21 cellular contexts compared by ENCODE assay signal in genomic region chr9:99576002-99576401, GRCh38.
A peak's percentile ranks its signal among the peaks of the same experiment; 100 is the strongest.
DNase-seq lines count a peak whose midpoint lies in the region; ATAC-seq, FAIRE-seq and TF ChIP-seq lines count a peak whose summit lies in the region.
"Had no signal": no experiment of that assay in that cellular context is flagged by ENCODE, and none has a peak within 500 bp of the region (broad histone marks: within the 10 kb centered on the region; RNA-seq: fewer than 3 reads in every experiment).

No MANE protein-coding gene starts in this region.

- H3K14ac ChIP-seq in H1 (ENCODE audit: insufficient read length): no peak overlapping the region

- no peaks in the 10 kb centered on the region for H3K27me3 ChIP-seq in H1 (replicated peaks in 1 of 4; ENCODE audit: control insufficient read depth in 3 of 4, extremely low read depth in 1 of 4, insufficient read depth in 3 of 4, low read length in 3 of 4)
- no peaks in the 10 kb centered on the region for H3K27me3 ChIP-seq in foreskin keratinocyte
- H3K27me3 ChIP-seq: SJSA1 had no signal

- H3K4me2 ChIP-seq in A549 (no peak overlapping the region), H1 (ENCODE audit: insufficient read depth in 1 of 2, low read depth in 2 of 2, low read length in 2 of 2) (no peak overlapping the region)
- H3K4me2 ChIP-seq: PC-9 had no signal

- DNase-seq in A549 (ENCODE audit: low read depth in 1 of 2, low spot score in 1 of 2): peak in 1 of 2 experiments; percentile 10
- peak; percentile 8 for DNase-seq in H54 (ENCODE audit: insufficient read length, low spot score)
- DNase-seq in H1 (ENCODE audit: low read depth in 1 of 2, low spot score in 2 of 2): no peak
- DNase-seq in NCI-H526 treated with DMSO at 0.1 percent for 48 hours (lab: John Stamatoyannopoulos, UW): no peak
- no peak for DNase-seq in foreskin keratinocyte
- DNase-seq: 8988T, C1 segment of cervical spinal cord, DND-41, GF-D8, Kasumi-1, NCI-H1417 treated with DMSO at 0.1 percent for 48 hours, NCI-H1930, NCI-H2171, NCI-H446, NCI-H748 treated with DMSO at 0.1 percent for 48 hours, SW 1271 had no signal

- no peak for TF ChIP-seq CTCF in A549 (IDR thresholded peaks at IDR 0.05)
- peak; percentile 28; the same call in 1 of the 2 replicates for TF ChIP-seq CTCF in LNCAP (IDR thresholded peaks at IDR 0.05)
- peak in 2 of 3 experiments; percentile 10 to 22; a peak in 2 of 4 replicates for TF ChIP-seq CTCF in H1 (IDR thresholded peaks at IDR 0.05; ENCODE audit: control extremely low read depth in 1 of 3, insufficient read depth in 1 of 3, low read depth in 1 of 3, low read length in 3 of 3)
- TF ChIP-seq CTCF in foreskin keratinocyte (conservative IDR thresholded peaks at IDR 0.05): no peak

- no peaks in the 10 kb centered on the region for H3K79me1 ChIP-seq in H1 (ENCODE audit: low read depth, low read length)

- H4K8ac ChIP-seq in H1 (ENCODE audit: extremely low read depth, insufficient read depth, low read length): no peak overlapping the region

- 25% methylated on average over 3 of the region's 4 CpGs for WGBS in A549 (ENCODE audit: missing lambda C conversion rate)
- WGBS in H1 (ENCODE audit: extremely low coverage in 1 of 2, insufficient coverage in 1 of 2, insufficient read length in 1 of 2, insufficient replicate concordance in 2 of 2, low coverage in 1 of 2, low lambda C conversion rate in 2 of 2, missing lambda C conversion rate in 1 of 2), 2 experiments: 77% methylated on average over 4 of the region's 4 CpGs; no CpG with 5 or more reads in 1 of the 2 experiments

- no peak overlapping the region for H3K4ac ChIP-seq in H1 (replicated peaks; ENCODE audit: insufficient read length, low read depth, low read length)

- H3K4me3 ChIP-seq in A549 (no peak overlapping the region), H1 (ENCODE audit: extremely low read depth in 1 of 4, insufficient read depth in 2 of 4, low read depth in 3 of 4, low read length in 4 of 4) (no peak overlapping the region)
- H3K4me3 ChIP-seq: PC-9, SJSA1 had no signal

- H3K9me3 ChIP-seq in A549 (no peaks in the 10 kb centered on the region), H1 (ENCODE audit: insufficient read depth in 2 of 2, low read depth in 1 of 2, low read length in 1 of 2) (no peaks in the 10 kb centered on the region)
- H3K9me3 ChIP-seq: SJSA1 had no signal

- no peak overlapping the region for H2BK15ac ChIP-seq in H1 (ENCODE audit: low read length)

- H4K5ac ChIP-seq in H1 (ENCODE audit: insufficient read length, low read depth, low read length): no peak overlapping the region

- CTCF ChIA-PET in A549 (lab: Yijun Ruan, JAX): interaction anchor here (1.7 to 2.6 kb wide), 3 partner anchors 9 to 21 kb away, joined by 3 to 9 read pairs (median 5); no protein-coding TSS in a partner anchor
- CTCF ChIA-PET in H1 (lab: Charles Lee; ENCODE audit: partially characterized antibody): interaction anchor here (1.3 to 2.7 kb wide), 2 partner anchors 12 to 41 kb away, joined by 3 to 21 read pairs; no protein-coding TSS in a partner anchor

- no peak overlapping the region for H2AFZ ChIP-seq in H1 (ENCODE audit: low read length)
- H2AFZ ChIP-seq: PC-9 had no signal

- TF ChIP-seq POLR2A in A549 (IDR thresholded peaks at IDR 0.05; ENCODE audit: low read length): no peak
- TF ChIP-seq POLR2A in H54 (IDR thresholded peaks at IDR 0.05; ENCODE audit: low read depth, low read length): no peak
- no peak for TF ChIP-seq POLR2A in H1 (IDR thresholded peaks at IDR 0.05; ENCODE audit: control extremely low read depth in 1 of 2, low read depth in 2 of 2, low read length in 2 of 2)

- H3K79me2 ChIP-seq in H1 (ENCODE audit: control insufficient read depth in 1 of 2, insufficient read depth in 2 of 2, low read length in 2 of 2): no peaks in the 10 kb centered on the region

- no peak for FAIRE-seq in A549 (lab: Jason Lieb, UNC)
- FAIRE-seq in H54 (lab: Jason Lieb, UNC): no peak
- FAIRE-seq in H1 (lab: Jason Lieb, UNC): no peak

- POLR2A ChIA-PET in A549 (lab: Yijun Ruan, JAX) (no interaction called here), H1 (lab: Charles Lee; ENCODE audit: partially characterized antibody) (no interaction called here)

- TF ChIP-seq RAD21 in A549 (conservative IDR thresholded peaks at IDR 0.05 in 1 of 2, IDR thresholded peaks at IDR 0.05 in 1 of 2) (no peak), H1 (IDR thresholded peaks at IDR 0.05 in 1 of 2, conservative IDR thresholded peaks at IDR 0.05 in 1 of 2; ENCODE audit: low read depth in 2 of 2, low read length in 2 of 2) (peak in 1 of 2 experiments; percentile 27; a peak in 1 of 4 replicates)

- no peak overlapping the region for H2AK5ac ChIP-seq in H1 (ENCODE audit: low read depth, low read length)

- H2BK5ac ChIP-seq in H1 (ENCODE audit: low read depth, low read length): no peak overlapping the region

- peak; percentile 50 to 82; a peak in 3 of 6 replicates for ATAC-seq in A549
- ATAC-seq in GM21360 (IDR thresholded peaks at IDR 0.05; ENCODE audit: unreplicated experiment): no peak
- ATAC-seq in GM21786 (IDR thresholded peaks at IDR 0.05; ENCODE audit: unreplicated experiment): no peak
- no peak for ATAC-seq in foreskin keratinocyte

- no peaks in the 10 kb centered on the region for H3K23me2 ChIP-seq in H1 (ENCODE audit: low read depth, low read length)

- H3K23ac ChIP-seq in H1 (ENCODE audit: insufficient read length): no peak overlapping the region

- H2BK120ac ChIP-seq in H1 (replicated peaks; ENCODE audit: low read depth, low read length): no peak overlapping the region

- H3K27ac ChIP-seq in A549: no peak overlapping the region
- H3K27ac ChIP-seq in H1 (ENCODE audit: low read depth, low read length): no peak overlapping the region
- no peak overlapping the region for H3K27ac ChIP-seq in foreskin keratinocyte
- H3K27ac ChIP-seq: PC-9, SJSA1 had no signal

- H2BK12ac ChIP-seq in H1 (ENCODE audit: low read depth, low read length): no peak overlapping the region

- no peak overlapping the region for H3K56ac ChIP-seq in H1 (replicated peaks; ENCODE audit: insufficient read length, low read depth, low read length)

- H3K4me1 ChIP-seq in A549 (no peaks in the 10 kb centered on the region), H1 (replicated peaks in 1 of 4; ENCODE audit: control insufficient read depth in 3 of 4, insufficient read depth in 4 of 4, low read length in 3 of 4) (no peaks in the 10 kb centered on the region), foreskin keratinocyte (no peaks in the 10 kb centered on the region)
- H3K4me1 ChIP-seq: SJSA1 had no signal

- TF ChIP-seq EP300 in A549 (IDR thresholded peaks at IDR 0.05) (no peak), H1 (IDR thresholded peaks at IDR 0.05; ENCODE audit: borderline replicate concordance in 1 of 2, low read depth in 2 of 2, low read length in 2 of 2) (no peak)

- no peaks in the 10 kb centered on the region for H3K36me3 ChIP-seq in H1 (ENCODE audit: control insufficient read depth in 2 of 4, insufficient read depth in 4 of 4, low read length in 3 of 4)
- H3K36me3 ChIP-seq: SJSA1 had no signal

- H4K91ac ChIP-seq in H1 (replicated peaks; ENCODE audit: insufficient read length, low read length): no peak overlapping the region

- H3K18ac ChIP-seq in H1 (ENCODE audit: extremely low read depth, low read length): no peak overlapping the region

- H2BK20ac ChIP-seq in H1 (ENCODE audit: low read length): no peak overlapping the region

- no peak overlapping the region for H3K9ac ChIP-seq in H1 (replicated peaks in 1 of 4; ENCODE audit: extremely low read depth in 1 of 4, low read depth in 3 of 4, low read length in 3 of 4)

- no peaks in the 10 kb centered on the region for H4K20me1 ChIP-seq in H1 (replicated peaks in 1 of 2; ENCODE audit: control insufficient read depth in 1 of 2, insufficient read depth in 2 of 2, low read length in 2 of 2)

TF ChIP-seq in A549, 52 proteins besides CTCF, POLR2A, EP300 and RAD21:
- TF ChIP-seq CBX2 (IDR thresholded peaks at IDR 0.05; ENCODE audit: borderline replicate concordance, low read depth): no peak
- TF ChIP-seq BHLHE40 (IDR thresholded peaks at IDR 0.05; ENCODE audit: low read depth, low read length): no peak
- TF ChIP-seq CHD4 (IDR thresholded peaks at IDR 0.05; ENCODE audit: borderline replicate concordance): no peak
- TF ChIP-seq FOSB (CRISPR knock-in tag; IDR thresholded peaks at IDR 0.05): no peak
- TF ChIP-seq SMC3 (IDR thresholded peaks at IDR 0.05): no peak
- no peak for TF ChIP-seq NR3C1 (IDR thresholded peaks at IDR 0.05)
- TF ChIP-seq NFE2L2 (conservative IDR thresholded peaks at IDR 0.05; ENCODE audit: low read length): no peak
- TF ChIP-seq RNF2 (IDR thresholded peaks at IDR 0.05; ENCODE audit: borderline replicate concordance, low read depth): no peak
- TF ChIP-seq, protein P1, sequence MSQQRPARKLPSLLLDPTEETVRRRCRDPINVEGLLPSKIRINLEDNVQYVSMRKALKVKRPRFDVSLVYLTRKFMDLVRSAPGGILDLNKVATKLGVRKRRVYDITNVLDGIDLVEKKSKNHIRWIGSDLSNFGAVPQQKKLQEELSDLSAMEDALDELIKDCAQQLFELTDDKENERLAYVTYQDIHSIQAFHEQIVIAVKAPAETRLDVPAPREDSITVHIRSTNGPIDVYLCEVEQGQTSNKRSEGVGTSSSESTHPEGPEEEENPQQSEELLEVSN (IDR thresholded peaks at IDR 0.05; ENCODE audit: borderline replicate concordance, low read depth): no peak
- no peak for TF ChIP-seq HOXB5 (CRISPR knock-in tag; IDR thresholded peaks at IDR 0.05)
- TF ChIP-seq RFX5 (IDR thresholded peaks at IDR 0.05): no peak

TF ChIP-seq in H1, 55 proteins besides CTCF, POLR2A, EP300 and RAD21 (continues in another document):
- TF ChIP-seq SP1 (IDR thresholded peaks at IDR 0.05; ENCODE audit: low read depth, low read length) (no peak), JUND (IDR thresholded peaks at IDR 0.05; ENCODE audit: low read length) (no peak), NRF1 (IDR thresholded peaks at IDR 0.05; ENCODE audit: low read depth, low read length) (no peak), SP2 (IDR thresholded peaks at IDR 0.05; ENCODE audit: low read length) (no peak), POLR2AphosphoS5 (IDR thresholded peaks at IDR 0.05; ENCODE audit: low read depth, low read length) (no peak), ATF3 (IDR thresholded peaks at IDR 0.05; ENCODE audit: insufficient read depth, low read depth, low read length) (no peak), RXRA (IDR thresholded peaks at IDR 0.05; ENCODE audit: insufficient read depth, low read depth, low read length) (no peak), CBX5 (IDR thresholded peaks at IDR 0.05; ENCODE audit: low read depth, low read length) (no peak), FOSL1 (IDR thresholded peaks at IDR 0.05; ENCODE audit: insufficient read depth, low read depth, low read length) (no peak), MAX (IDR thresholded peaks at IDR 0.05) (no peak), ASH2L (IDR thresholded peaks at IDR 0.05; ENCODE audit: low read length) (no peak), BCL11A (IDR thresholded peaks at IDR 0.05; ENCODE audit: low read depth in 2 of 2, low read length in 2 of 2) (no peak)

Comparison
In these comparisons a context has a peak if more than half of its experiments do, and no peak if none do; other contexts are left out.
1. ATAC-seq: peak in A549 (2 of 2); none in GM21360 (single experiment), GM21786 (single experiment) and foreskin keratinocyte (single experiment).
2. CTCF ChIP-seq: peak in LNCAP (single experiment) and H1 (2 of 3); none in A549 (single experiment) and foreskin keratinocyte (single experiment).
3. Of the 18 proteins assayed by ChIP-seq in both H1 and A549: peak only in H1: CTCF; only in A549: none; in both: none; in neither: 16; mixed calls (peak in some experiments, not most) for 1.